Comparison of ENCODE assay signal across 1 cellular context in the genomic region with DNA sequence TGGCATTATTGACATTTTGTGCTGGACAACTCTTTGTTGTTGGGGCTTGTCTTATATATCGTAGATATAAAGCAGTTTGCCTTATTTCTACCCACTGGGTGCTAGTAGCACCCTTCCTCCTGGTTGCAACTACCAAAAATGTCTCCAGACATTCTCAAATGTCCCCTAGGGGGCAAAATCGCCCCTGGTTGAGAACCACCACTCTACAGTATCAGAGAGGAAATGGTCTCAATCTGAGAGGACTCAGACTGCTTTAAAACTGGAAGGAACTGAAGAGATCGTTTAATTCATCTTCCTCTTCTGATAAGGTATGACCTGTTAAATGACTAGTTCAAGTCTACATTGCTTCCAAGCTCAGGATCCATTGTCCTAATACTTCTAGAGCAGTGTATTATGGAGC.
TF ChIP-seq lines count a peak whose summit lies in the region.

No MANE protein-coding gene starts in this region.

TF ChIP-seq in SK-N-SH, 30 proteins besides CTCF, POLR2A, EP300 and RAD21 (continued from another document):
- TF ChIP-seq, protein P1, sequence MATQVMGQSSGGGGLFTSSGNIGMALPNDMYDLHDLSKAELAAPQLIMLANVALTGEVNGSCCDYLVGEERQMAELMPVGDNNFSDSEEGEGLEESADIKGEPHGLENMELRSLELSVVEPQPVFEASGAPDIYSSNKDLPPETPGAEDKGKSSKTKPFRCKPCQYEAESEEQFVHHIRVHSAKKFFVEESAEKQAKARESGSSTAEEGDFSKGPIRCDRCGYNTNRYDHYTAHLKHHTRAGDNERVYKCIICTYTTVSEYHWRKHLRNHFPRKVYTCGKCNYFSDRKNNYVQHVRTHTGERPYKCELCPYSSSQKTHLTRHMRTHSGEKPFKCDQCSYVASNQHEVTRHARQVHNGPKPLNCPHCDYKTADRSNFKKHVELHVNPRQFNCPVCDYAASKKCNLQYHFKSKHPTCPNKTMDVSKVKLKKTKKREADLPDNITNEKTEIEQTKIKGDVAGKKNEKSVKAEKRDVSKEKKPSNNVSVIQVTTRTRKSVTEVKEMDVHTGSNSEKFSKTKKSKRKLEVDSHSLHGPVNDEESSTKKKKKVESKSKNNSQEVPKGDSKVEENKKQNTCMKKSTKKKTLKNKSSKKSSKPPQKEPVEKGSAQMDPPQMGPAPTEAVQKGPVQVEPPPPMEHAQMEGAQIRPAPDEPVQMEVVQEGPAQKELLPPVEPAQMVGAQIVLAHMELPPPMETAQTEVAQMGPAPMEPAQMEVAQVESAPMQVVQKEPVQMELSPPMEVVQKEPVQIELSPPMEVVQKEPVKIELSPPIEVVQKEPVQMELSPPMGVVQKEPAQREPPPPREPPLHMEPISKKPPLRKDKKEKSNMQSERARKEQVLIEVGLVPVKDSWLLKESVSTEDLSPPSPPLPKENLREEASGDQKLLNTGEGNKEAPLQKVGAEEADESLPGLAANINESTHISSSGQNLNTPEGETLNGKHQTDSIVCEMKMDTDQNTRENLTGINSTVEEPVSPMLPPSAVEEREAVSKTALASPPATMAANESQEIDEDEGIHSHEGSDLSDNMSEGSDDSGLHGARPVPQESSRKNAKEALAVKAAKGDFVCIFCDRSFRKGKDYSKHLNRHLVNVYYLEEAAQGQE (IDR thresholded peaks at IDR 0.05; ENCODE audit: low read depth, low read length): no peak
- TF ChIP-seq RFX5 (IDR thresholded peaks at IDR 0.05; ENCODE audit: low read length): no peak
- no peak for TF ChIP-seq TCF12 (IDR thresholded peaks at IDR 0.05)
- TF ChIP-seq SMC3 (IDR thresholded peaks at IDR 0.05; ENCODE audit: low read depth, low read length): no peak
